8 cellular contexts compared by ENCODE assay signal in genomic region chr14:19097306-19097705, GRCh38.
A peak's percentile ranks its signal among the peaks of the same experiment; 100 is the strongest.
DNase-seq lines count a peak whose midpoint lies in the region; ATAC-seq and TF ChIP-seq lines count a peak whose summit lies in the region.
"Not testable (repeated sequence)": the region's sequence is repeated elsewhere in the genome, so short reads cannot be mapped to it uniquely, and the experiment has no call there.

No MANE protein-coding gene starts in this region.

- 90 to 93% methylated on average over 3 to 25 of the region's 28 CpGs for WGBS in endodermal cell (ENCODE audit: insufficient coverage in 1 of 2, insufficient read length in 1 of 2), 2 experiments
- 78% methylated on average over 28 of the region's 28 CpGs for WGBS in prostate gland

- not testable (repeated sequence) for H3K27me3 Mint-ChIP-seq in endodermal cell (ENCODE audit: insufficient read depth)

- not testable (repeated sequence) for H3K36me3 Mint-ChIP-seq in endodermal cell (ENCODE audit: low read depth)

- H3K9me3 Mint-ChIP-seq in endodermal cell, result peaks cover 33% of the 10 kb centered on the region

- H3K9ac ChIP-seq in endodermal cell (ENCODE audit: extremely low read depth, low read length, poor library complexity, severe bottlenecking), result not testable (repeated sequence)

- H3K4me3 ChIP-seq in endodermal cell (ENCODE audit: low read length); left ventricle myocardium inferior; mucosa of descending colon; prostate gland; upper lobe of right lung: not testable (repeated sequence)

- H3K4me1 Mint-ChIP-seq in endodermal cell, result not testable (repeated sequence)

- H3K27ac Mint-ChIP-seq in endodermal cell, result not testable (repeated sequence)

- not testable (repeated sequence) for TF ChIP-seq POLR2A in prostate gland (IDR thresholded peaks at IDR 0.05)

- intact Hi-C loops in left ventricle myocardium inferior (cut with micrococcal nuclease); mucosa of descending colon (cut with DNase I, micrococcal nuclease); prostate gland (cut with DNase I); upper lobe of right lung (cut with DNase I): not testable (repeated sequence)

- H3K4me1 ChIP-seq in endodermal cell (ENCODE audit: control insufficient read depth, insufficient read depth, low read length); left ventricle myocardium inferior; mucosa of descending colon (ENCODE audit: low read depth); prostate gland (replicated peaks); upper lobe of right lung: not testable (repeated sequence)

- H3K36me3 ChIP-seq in endodermal cell (ENCODE audit: control insufficient read depth, insufficient read depth, low read length); left ventricle myocardium inferior; mucosa of descending colon (ENCODE audit: low read depth); prostate gland; upper lobe of right lung: not testable (repeated sequence)

- not testable (repeated sequence) for H3K9me3 ChIP-seq in endodermal cell (ENCODE audit: control insufficient read depth, low read length); prostate gland; upper lobe of right lung
- H3K9me3 ChIP-seq in left ventricle myocardium inferior (replicated peaks) (peaks cover 27% of the 10 kb centered on the region), mucosa of descending colon (peaks cover 32% of the 10 kb centered on the region)

- not testable (repeated sequence) for H3K4me3 Mint-ChIP-seq in endodermal cell

- not testable (repeated sequence) for H3K27me3 ChIP-seq in endodermal cell (ENCODE audit: control insufficient read depth, insufficient read depth, low read length, poor library complexity, severe bottlenecking); prostate gland (replicated peaks; ENCODE audit: insufficient read depth); upper lobe of right lung
- peaks cover 21% of the 10 kb centered on the region for H3K27me3 ChIP-seq in left ventricle myocardium inferior (ENCODE audit: low read depth)

- DNase-seq in Daoy (ENCODE audit: low read depth) (peak; percentile 2), T-helper 1 cell (peak in 3 of 5 donors; percentile 0 to 15 (median 9)), endodermal cell (peak; percentile 35), left ventricle myocardium inferior (peak; percentile 16), left kidney (ENCODE audit: low read depth, low spot score) (peak; percentile 1), mucosa of descending colon (peak in 2 of 3 donors; percentile 8 to 59), prostate gland (ENCODE audit: low spot score) (peak; percentile 5), upper lobe of right lung (peak; percentile 68)

- not testable (repeated sequence) for TF ChIP-seq CTCF in endodermal cell (conservative IDR thresholded peaks at IDR 0.05); left ventricle myocardium inferior (IDR thresholded peaks at IDR 0.05; ENCODE audit: borderline replicate concordance); mucosa of descending colon (IDR thresholded peaks at IDR 0.05); prostate gland (IDR thresholded peaks at IDR 0.05); upper lobe of right lung (IDR thresholded peaks at IDR 0.05)

- H3K27ac ChIP-seq in endodermal cell (ENCODE audit: low read depth, low read length); left ventricle myocardium inferior (replicated peaks); prostate gland; upper lobe of right lung: not testable (repeated sequence)

- ATAC-seq in mucosa of descending colon (peak; percentile 11), upper lobe of right lung (peak; percentile 4)

Comparison
In these comparisons a context has a peak if more than half of its experiments do, and no peak if none do; other contexts are left out.
1. DNase-seq: peak in every context shown above with its lines; median percentile 68 in upper lobe of right lung; 35 in endodermal cell; 34 in mucosa of descending colon; 16 in left ventricle myocardium inferior; 9 in T-helper 1 cell; 5 in prostate gland; 2 in Daoy; 1 in left kidney.